ENCODE assay signal across 9 cellular contexts in the genomic region with DNA sequence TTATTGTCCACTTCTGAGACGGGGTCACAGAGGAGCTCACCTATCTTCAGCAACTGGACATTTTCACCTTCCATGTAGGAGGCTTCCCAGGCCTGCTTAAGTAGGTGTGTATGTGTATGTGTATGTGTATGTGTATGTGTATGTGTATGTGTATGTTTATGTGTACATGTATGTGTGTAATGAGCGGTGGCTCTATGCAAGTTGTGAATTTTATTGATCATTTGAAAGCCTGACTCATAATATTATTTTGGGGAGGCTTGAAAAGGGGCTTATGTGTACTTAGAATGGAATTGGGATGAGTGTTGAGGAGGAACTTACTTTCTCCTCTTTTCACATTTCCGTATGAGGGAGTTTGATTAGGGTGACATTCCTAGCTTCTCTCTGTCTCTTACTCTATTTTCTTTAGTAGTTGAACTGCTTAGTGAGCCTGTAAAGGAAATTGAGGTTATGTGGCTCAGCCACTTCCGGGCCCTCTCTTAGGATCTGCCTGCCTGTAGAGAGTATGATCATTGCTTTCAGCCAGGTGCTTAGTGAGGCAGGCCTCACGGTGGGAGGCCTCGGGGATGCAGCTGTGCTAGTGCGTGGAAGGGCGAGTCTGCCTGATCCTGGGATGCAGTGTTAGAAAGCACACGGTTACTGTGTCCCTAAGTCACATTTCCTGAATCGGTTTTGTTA.
DNase-seq lines count a peak whose midpoint lies in the region; ATAC-seq, FAIRE-seq and TF ChIP-seq lines count a peak whose summit lies in the region.
"Had no signal": no experiment of that assay in that cellular context is flagged by ENCODE, and none has a peak within 500 bp of the region (broad histone marks: within the 10 kb centered on the region; RNA-seq: fewer than 3 reads in every experiment).

No MANE protein-coding gene starts in this region.

- H3K4me1 ChIP-seq in mucosa of descending colon (ENCODE audit: low read depth), result no peaks in the 10 kb centered on the region
- peaks cover 18% of the 10 kb centered on the region for H3K4me1 ChIP-seq in osteoblast (ENCODE audit: insufficient read depth, low read length)

- peak; percentile 79 for ATAC-seq in GM21515 (IDR thresholded peaks at IDR 0.05; ENCODE audit: unreplicated experiment)
- ATAC-seq in mucosa of descending colon, result peak; percentile 81

- peaks cover 5% of the 10 kb centered on the region for H3K36me3 Mint-ChIP-seq in activated CD4-positive, alpha-beta T cell treated with anti-CD3 and anti-CD28 coated beads, Interleukin-2, amount 10 ng/mL, durations not matched to agents 24 days and 14 days (ENCODE audit: low read depth)

- intact Hi-C loops in activated CD4-positive, alpha-beta T cell treated with anti-CD3 and anti-CD28 coated beads, Interleukin-2, amount 10 ng/mL, durations not matched to agents 24 days and 14 days (cut with micrococcal nuclease), result loop anchor here (1.0 kb wide), 1 partner anchor 10 kb away; no protein-coding TSS in a partner anchor
- intact Hi-C loops in mucosa of descending colon (cut with DNase I, micrococcal nuclease), result no loop called here

- peaks cover 10% of the 10 kb centered on the region for H3K27me3 Mint-ChIP-seq in activated CD4-positive, alpha-beta T cell treated with anti-CD3 and anti-CD28 coated beads, Interleukin-2, amount 10 ng/mL, durations not matched to agents 24 days and 14 days

- H2AFZ ChIP-seq in osteoblast (ENCODE audit: low read length), result no peak overlapping the region

- H3K4me3 ChIP-seq in Jurkat, Clone E6-1 (ENCODE audit: low read length), result peak overlapping the region; percentile 23
- no peak overlapping the region for H3K4me3 ChIP-seq in mucosa of descending colon
- no peak overlapping the region for H3K4me3 ChIP-seq in osteoblast (ENCODE audit: insufficient read depth, low read length)

- DNase-seq in GM10266 (ENCODE audit: extremely low spot score) (peak; percentile 44), mucosa of descending colon (peak in 2 of 3 donors; percentile 69 to 72), osteoblast (ENCODE audit: insufficient read length, low spot score, missing footprints) (no peak), EL (no peak), RCC 7860 (ENCODE audit: low spot score) (no peak)
- DNase-seq in Jurkat, Clone E6-1 (ENCODE audit: low read depth, low spot score), result peak; percentile 98
- peak; percentile 94 for DNase-seq in activated CD4-positive, alpha-beta T cell treated with anti-CD3 and anti-CD28 coated beads, Interleukin-2, amount 10 ng/mL, durations not matched to agents 24 days and 14 days

- no peak for FAIRE-seq in RCC 7860 (lab: Jason Lieb, UNC)
- FAIRE-seq: endothelial cell of umbilical vein had no signal

- H3K9me3 ChIP-seq in mucosa of descending colon, result no peaks in the 10 kb centered on the region
- H3K9me3 ChIP-seq in osteoblast (ENCODE audit: low read depth, low read length), result no peaks in the 10 kb centered on the region

- H3K36me3 ChIP-seq in mucosa of descending colon (ENCODE audit: low read depth), result no peaks in the 10 kb centered on the region
- no peaks in the 10 kb centered on the region for H3K36me3 ChIP-seq in osteoblast (ENCODE audit: insufficient read depth, low read length)

- no peaks in the 10 kb centered on the region for H3K79me2 ChIP-seq in osteoblast (ENCODE audit: insufficient read depth, low read length)

- H3K4me3 Mint-ChIP-seq in activated CD4-positive, alpha-beta T cell treated with anti-CD3 and anti-CD28 coated beads, Interleukin-2, amount 10 ng/mL, durations not matched to agents 24 days and 14 days, result peak overlapping the region; percentile 61

- H3K4me2 ChIP-seq in osteoblast (ENCODE audit: insufficient read depth, low read length), result no peak overlapping the region

- H3K27ac ChIP-seq in osteoblast (ENCODE audit: low read depth, low read length), result no peak overlapping the region

- TF ChIP-seq CTCF in GM10266 (IDR thresholded peaks at IDR 0.05; ENCODE audit: control insufficient read depth, insufficient read depth, low read depth, missing control alignments) (no peak), mucosa of descending colon (IDR thresholded peaks at IDR 0.05) (no peak), osteoblast (IDR thresholded peaks at IDR 0.05; ENCODE audit: extremely low read depth, low read depth, low read length) (no peak)

- H3K9me3 Mint-ChIP-seq in activated CD4-positive, alpha-beta T cell treated with anti-CD3 and anti-CD28 coated beads, Interleukin-2, amount 10 ng/mL, durations not matched to agents 24 days and 14 days, result peaks cover 14% of the 10 kb centered on the region

- peaks cover 45% of the 10 kb centered on the region for H3K4me1 Mint-ChIP-seq in activated CD4-positive, alpha-beta T cell treated with anti-CD3 and anti-CD28 coated beads, Interleukin-2, amount 10 ng/mL, durations not matched to agents 24 days and 14 days

- H3K27me3 ChIP-seq in osteoblast (ENCODE audit: insufficient read depth, low read length), result no peaks in the 10 kb centered on the region

- H4K20me1 ChIP-seq in osteoblast (ENCODE audit: insufficient read depth, low read length), result no peaks in the 10 kb centered on the region

- H3K27ac Mint-ChIP-seq in activated CD4-positive, alpha-beta T cell treated with anti-CD3 and anti-CD28 coated beads, Interleukin-2, amount 10 ng/mL, durations not matched to agents 24 days and 14 days, result peak overlapping the region; percentile 87

Comparison
In these comparisons a context has a peak if more than half of its experiments do, and no peak if none do; other contexts are left out.
1. DNase-seq: peak in GM10266 (single experiment), Jurkat, Clone E6-1 (single experiment), activated CD4-positive, alpha-beta T cell treated with anti-CD3 and anti-CD28 coated beads, Interleukin-2, amount 10 ng/mL, durations not matched to agents 24 days and 14 days (single experiment) and mucosa of descending colon (2 of 3); none in osteoblast (single experiment), EL (single experiment) and RCC 7860 (single experiment).